26 cellular contexts compared by ENCODE assay signal in the genomic region with DNA sequence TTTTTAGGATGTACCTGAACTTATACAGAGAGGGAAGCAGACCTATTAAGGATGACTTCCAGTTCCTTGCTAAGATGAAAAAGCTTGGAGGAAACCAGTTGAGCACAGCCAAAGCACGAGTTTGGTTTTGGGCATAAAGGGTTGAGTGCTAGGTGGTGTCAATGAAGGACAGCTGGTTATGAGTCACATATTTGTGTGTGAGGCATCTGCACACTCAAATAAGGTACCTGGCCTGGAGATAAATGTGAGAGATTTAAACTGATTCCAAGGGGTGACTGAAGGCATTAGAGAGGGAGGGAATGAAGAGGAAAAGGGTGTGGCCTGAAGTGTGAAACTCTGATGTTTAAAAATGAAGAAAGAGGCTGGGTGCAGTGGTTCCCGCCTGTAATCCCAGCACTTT.
"Had no signal": no experiment of that assay in that cellular context is flagged by ENCODE, and none has a peak within 500 bp of the region (broad histone marks: within the 10 kb centered on the region; RNA-seq: fewer than 3 reads in every experiment).

No MANE protein-coding gene starts in this region.

- H3K4me2 ChIP-seq: SK-N-SH had no signal

- H3K27ac ChIP-seq: Peyer's patch, SJSA1 had no signal

- H3K9me3 ChIP-seq: Peyer's patch, SJSA1, SK-N-SH had no signal

- H3K36me3 ChIP-seq: Peyer's patch, SJSA1 had no signal

- ATAC-seq: activated naive CD8-positive, alpha-beta T cell treated with anti-CD3 and anti-CD28 coated beads, Interleukin-2, amount 50 U/mL, for 24 hours; activated T-cell treated with anti-CD3 and anti-CD28 coated beads, Interleukin-2, amount 50 U/mL, for 4 hours; PC-3 had no signal

- H3K4me1 ChIP-seq: Peyer's patch, SJSA1 had no signal

- H3K4me3 ChIP-seq: Peyer's patch, SJSA1 had no signal

- DNase-seq: activated CD4-positive, alpha-beta memory T cell treated with anti-CD3 and anti-CD28 coated beads for 36 hours; activated CD4-positive, alpha-beta T cell treated with anti-CD3 and anti-CD28 coated beads, Interleukin-2, amount 10 ng/mL, durations not matched to agents 7 days and 5 days; activated CD8-positive, alpha-beta memory T cell treated with anti-CD3 and anti-CD28 coated beads, Interleukin-2, amount 50 U/mL, for 4 hours; activated gamma-delta T cell treated with Interleukin-2 at 50 U/mL for 16 hours; activated naive CD4-positive, alpha-beta T cell treated with anti-CD3 and anti-CD28 coated beads for 36 hours; activated naive CD8-positive, alpha-beta T cell treated with anti-CD3 and anti-CD28 coated beads, Interleukin-2, amount 50 U/mL, for 24 hours; activated T-cell treated with anti-CD3 and anti-CD28 coated beads for 4 hours; activated T-cell treated with anti-CD3 and anti-CD28 coated beads, Interleukin-2, amount 50 U/mL, for 4 hours; anterior cingulate cortex; caudate nucleus; cerebellar nuclear complex; NCI-H1092 treated with DMSO at 0.1 percent for 48 hours; NCI-H1417; NCI-H1930; NCI-H2081 treated with DMSO at 0.1 percent for 48 hours; NCI-H226; NCI-H446 treated with DMSO at 0.1 percent for 48 hours; NCI-H524; NCI-H69; NCI-H82; PC-3; Peyer's patch; RPMI8226; SHP77 treated with DMSO at 0.1 percent for 48 hours; SK-N-SH had no signal

- H3K27me3 ChIP-seq: Peyer's patch, SJSA1 had no signal
